ENCODE assay signal across 1 cellular context in genomic region chr19:19170053-19170945, GRCh38.
A peak's percentile ranks its signal among the peaks of the same experiment; 100 is the strongest.
TF ChIP-seq lines count a peak whose summit lies in the region.

Gene MEF2B (minus strand): TSS chr19:19170263. CDS start chr19:19150735, 19,528 bp downstream.

TF ChIP-seq in HepG2, 621 proteins besides CTCF, POLR2A, EP300 and RAD21 (continued from another document and continues in another):
- no peak for TF ChIP-seq ZBTB4 (CRISPR knock-in tag; IDR thresholded peaks at IDR 0.05; ENCODE audit: borderline replicate concordance)
- 0 out of 2 replicates have a peak, but pooled peaks have one; percentile 16 for TF ChIP-seq ZNF124 (CRISPR knock-in tag; IDR thresholded peaks at IDR 0.05)
- no peak for TF ChIP-seq LRRFIP1 (CRISPR knock-in tag; conservative IDR thresholded peaks at IDR 0.05)
- no peak for TF ChIP-seq ZNF589 (CRISPR knock-in tag; conservative IDR thresholded peaks at IDR 0.05)
- no peak for TF ChIP-seq KAT2B (IDR thresholded peaks at IDR 0.05; ENCODE audit: borderline replicate concordance, low read depth, low read length)
- no peak for TF ChIP-seq HOXA7 (CRISPR knock-in tag; IDR thresholded peaks at IDR 0.05)
- peak; percentile 22; the same call in 1 of the 2 replicates for TF ChIP-seq PHF21A (CRISPR knock-in tag; IDR thresholded peaks at IDR 0.05)
- TF ChIP-seq ARNTL (CRISPR knock-in tag; IDR thresholded peaks at IDR 0.05) = 0 out of 2 replicates have a peak, but pooled peaks have one; percentile 31
- TF ChIP-seq TBP (CRISPR knock-in tag; IDR thresholded peaks at IDR 0.05) = no peak
- peak; percentile 43; the same call in 1 of the 2 replicates for TF ChIP-seq ZFP91 (CRISPR knock-in tag; IDR thresholded peaks at IDR 0.05; ENCODE audit: borderline replicate concordance)
- TF ChIP-seq ZNF607 (CRISPR knock-in tag; IDR thresholded peaks at IDR 0.05; ENCODE audit: borderline replicate concordance) = no peak
- TF ChIP-seq, protein P1, sequence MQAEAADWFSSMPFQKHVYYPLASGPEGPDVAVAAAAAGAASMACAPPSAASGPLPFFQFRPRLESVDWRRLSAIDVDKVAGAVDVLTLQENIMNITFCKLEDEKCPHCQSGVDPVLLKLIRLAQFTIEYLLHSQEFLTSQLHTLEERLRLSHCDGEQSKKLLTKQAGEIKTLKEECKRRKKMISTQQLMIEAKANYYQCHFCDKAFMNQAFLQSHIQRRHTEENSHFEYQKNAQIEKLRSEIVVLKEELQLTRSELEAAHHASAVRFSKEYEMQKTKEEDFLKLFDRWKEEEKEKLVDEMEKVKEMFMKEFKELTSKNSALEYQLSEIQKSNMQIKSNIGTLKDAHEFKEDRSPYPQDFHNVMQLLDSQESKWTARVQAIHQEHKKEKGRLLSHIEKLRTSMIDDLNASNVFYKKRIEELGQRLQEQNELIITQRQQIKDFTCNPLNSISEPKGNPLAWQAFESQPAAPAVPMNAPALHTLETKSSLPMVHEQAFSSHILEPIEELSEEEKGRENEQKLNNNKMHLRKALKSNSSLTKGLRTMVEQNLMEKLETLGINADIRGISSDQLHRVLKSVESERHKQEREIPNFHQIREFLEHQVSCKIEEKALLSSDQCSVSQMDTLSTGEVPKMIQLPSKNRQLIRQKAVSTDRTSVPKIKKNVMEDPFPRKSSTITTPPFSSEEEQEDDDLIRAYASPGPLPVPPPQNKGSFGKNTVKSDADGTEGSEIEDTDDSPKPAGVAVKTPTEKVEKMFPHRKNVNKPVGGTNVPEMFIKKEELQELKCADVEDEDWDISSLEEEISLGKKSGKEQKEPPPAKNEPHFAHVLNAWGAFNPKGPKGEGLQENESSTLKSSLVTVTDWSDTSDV (CRISPR knock-in tag; IDR thresholded peaks at IDR 0.05) = no peak
- TF ChIP-seq ZNF160 (CRISPR knock-in tag; IDR thresholded peaks at IDR 0.05) = peak; percentile 48; the same call in 1 of the 2 replicates
- no peak for TF ChIP-seq SKIL (CRISPR knock-in tag; IDR thresholded peaks at IDR 0.05; ENCODE audit: borderline replicate concordance)
- TF ChIP-seq SALL1 (CRISPR knock-in tag; IDR thresholded peaks at IDR 0.05) = 0 out of 2 replicates have a peak, but pooled peaks have one; percentile 11
- TF ChIP-seq KLF16 (CRISPR knock-in tag; IDR thresholded peaks at IDR 0.05) = 0 out of 4 replicates have a peak, but pooled peaks of 1 of the 2 experiments have one; percentile 27
- TF ChIP-seq ZNF33B (CRISPR knock-in tag; IDR thresholded peaks at IDR 0.05) = 0 out of 2 replicates have a peak, but pooled peaks have one; percentile 57
- peak; percentile 33; the same call in 1 of the 2 replicates for TF ChIP-seq TFDP1 (CRISPR knock-in tag; IDR thresholded peaks at IDR 0.05; ENCODE audit: borderline replicate concordance)
- TF ChIP-seq, protein P2, sequence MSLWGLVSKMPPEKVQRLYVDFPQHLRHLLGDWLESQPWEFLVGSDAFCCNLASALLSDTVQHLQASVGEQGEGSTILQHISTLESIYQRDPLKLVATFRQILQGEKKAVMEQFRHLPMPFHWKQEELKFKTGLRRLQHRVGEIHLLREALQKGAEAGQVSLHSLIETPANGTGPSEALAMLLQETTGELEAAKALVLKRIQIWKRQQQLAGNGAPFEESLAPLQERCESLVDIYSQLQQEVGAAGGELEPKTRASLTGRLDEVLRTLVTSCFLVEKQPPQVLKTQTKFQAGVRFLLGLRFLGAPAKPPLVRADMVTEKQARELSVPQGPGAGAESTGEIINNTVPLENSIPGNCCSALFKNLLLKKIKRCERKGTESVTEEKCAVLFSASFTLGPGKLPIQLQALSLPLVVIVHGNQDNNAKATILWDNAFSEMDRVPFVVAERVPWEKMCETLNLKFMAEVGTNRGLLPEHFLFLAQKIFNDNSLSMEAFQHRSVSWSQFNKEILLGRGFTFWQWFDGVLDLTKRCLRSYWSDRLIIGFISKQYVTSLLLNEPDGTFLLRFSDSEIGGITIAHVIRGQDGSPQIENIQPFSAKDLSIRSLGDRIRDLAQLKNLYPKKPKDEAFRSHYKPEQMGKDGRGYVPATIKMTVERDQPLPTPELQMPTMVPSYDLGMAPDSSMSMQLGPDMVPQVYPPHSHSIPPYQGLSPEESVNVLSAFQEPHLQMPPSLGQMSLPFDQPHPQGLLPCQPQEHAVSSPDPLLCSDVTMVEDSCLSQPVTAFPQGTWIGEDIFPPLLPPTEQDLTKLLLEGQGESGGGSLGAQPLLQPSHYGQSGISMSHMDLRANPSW (CRISPR knock-in tag; IDR thresholded peaks at IDR 0.05; ENCODE audit: borderline replicate concordance) = no peak
- TF ChIP-seq ZSCAN31 (CRISPR knock-in tag; IDR thresholded peaks at IDR 0.05; ENCODE audit: low read depth) = 0 out of 2 replicates have a peak, but pooled peaks have one; percentile 20
- TF ChIP-seq, protein P3, sequence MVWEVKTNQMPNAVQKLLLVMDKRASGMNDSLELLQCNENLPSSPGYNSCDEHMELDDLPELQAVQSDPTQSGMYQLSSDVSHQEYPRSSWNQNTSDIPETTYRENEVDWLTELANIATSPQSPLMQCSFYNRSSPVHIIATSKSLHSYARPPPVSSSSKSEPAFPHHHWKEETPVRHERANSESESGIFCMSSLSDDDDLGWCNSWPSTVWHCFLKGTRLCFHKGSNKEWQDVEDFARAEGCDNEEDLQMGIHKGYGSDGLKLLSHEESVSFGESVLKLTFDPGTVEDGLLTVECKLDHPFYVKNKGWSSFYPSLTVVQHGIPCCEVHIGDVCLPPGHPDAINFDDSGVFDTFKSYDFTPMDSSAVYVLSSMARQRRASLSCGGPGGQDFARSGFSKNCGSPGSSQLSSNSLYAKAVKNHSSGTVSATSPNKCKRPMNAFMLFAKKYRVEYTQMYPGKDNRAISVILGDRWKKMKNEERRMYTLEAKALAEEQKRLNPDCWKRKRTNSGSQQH (CRISPR knock-in tag; IDR thresholded peaks at IDR 0.05; ENCODE audit: low read depth) = no peak
- TF ChIP-seq KDM2A (CRISPR knock-in tag; IDR thresholded peaks at IDR 0.05; ENCODE audit: borderline replicate concordance, low read depth) = peak; percentile 86
- peak; percentile 58; the same call in 1 of the 2 replicates for TF ChIP-seq GABPB1 (CRISPR knock-in tag; IDR thresholded peaks at IDR 0.05)
- no peak for TF ChIP-seq TOPORS (CRISPR knock-in tag; IDR thresholded peaks at IDR 0.05)
- 0 out of 2 replicates have a peak, but pooled peaks have one; percentile 39 for TF ChIP-seq ZNF44 (CRISPR knock-in tag; IDR thresholded peaks at IDR 0.05)
- no peak for TF ChIP-seq HMGXB4 (CRISPR knock-in tag; IDR thresholded peaks at IDR 0.05; ENCODE audit: borderline replicate concordance in 1 of 2, low read depth in 1 of 2)
- no peak for TF ChIP-seq CBX1 (IDR thresholded peaks at IDR 0.05; ENCODE audit: low read depth)
- no peak for TF ChIP-seq ZNF605 (CRISPR knock-in tag; IDR thresholded peaks at IDR 0.05)
- TF ChIP-seq RARG (CRISPR knock-in tag; IDR thresholded peaks at IDR 0.05; ENCODE audit: low read depth) = no peak
- peak; percentile 42; the same call in 1 of the 2 replicates for TF ChIP-seq HOXA3 (CRISPR knock-in tag; IDR thresholded peaks at IDR 0.05)
- no peak for TF ChIP-seq ZNF17 (CRISPR knock-in tag; IDR thresholded peaks at IDR 0.05)
- TF ChIP-seq, protein P4, sequence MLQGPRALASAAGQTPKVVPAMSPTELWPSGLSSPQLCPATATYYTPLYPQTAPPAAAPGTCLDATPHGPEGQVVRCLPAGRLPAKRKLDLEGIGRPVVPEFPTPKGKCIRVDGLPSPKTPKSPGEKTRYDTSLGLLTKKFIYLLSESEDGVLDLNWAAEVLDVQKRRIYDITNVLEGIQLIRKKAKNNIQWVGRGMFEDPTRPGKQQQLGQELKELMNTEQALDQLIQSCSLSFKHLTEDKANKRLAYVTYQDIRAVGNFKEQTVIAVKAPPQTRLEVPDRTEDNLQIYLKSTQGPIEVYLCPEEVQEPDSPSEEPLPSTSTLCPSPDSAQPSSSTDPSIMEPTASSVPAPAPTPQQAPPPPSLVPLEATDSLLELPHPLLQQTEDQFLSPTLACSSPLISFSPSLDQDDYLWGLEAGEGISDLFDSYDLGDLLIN (CRISPR knock-in tag; IDR thresholded peaks at IDR 0.05; ENCODE audit: borderline replicate concordance) = no peak
- no peak for TF ChIP-seq THYN1 (CRISPR knock-in tag; IDR thresholded peaks at IDR 0.05; ENCODE audit: borderline replicate concordance, low read depth)
- no peak for TF ChIP-seq HDAC1 (CRISPR knock-in tag; IDR thresholded peaks at IDR 0.05)
- TF ChIP-seq RELA (CRISPR knock-in tag; IDR thresholded peaks at IDR 0.05) = no peak
- TF ChIP-seq RAD51 (IDR thresholded peaks at IDR 0.05; ENCODE audit: borderline replicate concordance) = no peak
- TF ChIP-seq ZNF839 (CRISPR knock-in tag; IDR thresholded peaks at IDR 0.05; ENCODE audit: borderline replicate concordance) = no peak
